ENCODE assay signal across 9 cellular contexts in the genomic region with DNA sequence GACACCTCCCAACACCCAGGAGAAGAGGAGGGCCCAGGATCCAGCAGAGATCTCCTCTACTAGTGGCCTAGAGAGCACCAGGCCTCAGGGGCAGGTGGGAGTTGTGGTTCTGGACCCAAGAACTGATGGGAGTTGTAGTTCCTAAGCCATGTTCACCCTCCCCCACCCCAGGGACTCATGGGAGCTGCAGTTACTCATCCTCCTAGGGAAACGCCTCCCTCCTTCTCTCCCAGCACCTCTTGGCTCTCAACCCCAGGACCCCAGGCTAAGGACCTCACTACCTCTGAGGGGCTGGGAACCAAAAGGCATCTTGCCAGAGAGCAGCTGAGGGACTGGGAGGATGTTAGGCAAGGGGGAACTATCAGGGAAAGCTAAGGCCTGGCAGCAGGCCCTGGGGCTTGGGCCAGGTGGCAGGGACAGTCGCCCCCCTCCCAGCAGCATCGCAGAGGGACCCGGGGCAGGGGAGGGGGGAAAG. TPM values are rescaled to one million over a fixed set of nuclear protein-coding genes. Genes with fewer than 3 reads are reported as not detected.
DNase-seq lines count a peak whose midpoint lies in the region; ATAC-seq and TF ChIP-seq lines count a peak whose summit lies in the region.
"Had no signal": no experiment of that assay in that cellular context is flagged by ENCODE, and none has a peak within 500 bp of the region (broad histone marks: within the 10 kb centered on the region; RNA-seq: fewer than 3 reads in every experiment).

No MANE protein-coding gene starts in this region.

- no peak overlapping the region for H3K4me2 ChIP-seq in trophoblast cell (ENCODE audit: low read length)

- no peak for ATAC-seq in HG03097 (IDR thresholded peaks at IDR 0.05; ENCODE audit: low FRiP score, unreplicated experiment)

- H2AFZ ChIP-seq in trophoblast cell (ENCODE audit: insufficient read depth, low read length, poor library complexity), result no peak overlapping the region

- H2BK120ac ChIP-seq in trophoblast cell (ENCODE audit: insufficient read depth, low read length, poor library complexity), result no peak overlapping the region

- no peak overlapping the region for H3K23ac ChIP-seq in trophoblast cell (ENCODE audit: low read length)

- no peak for TF ChIP-seq POLR2A in sigmoid colon (IDR thresholded peaks at IDR 0.05)

- H3K14ac ChIP-seq in trophoblast cell (ENCODE audit: low read length), result no peak overlapping the region

- H3K36me3 ChIP-seq in sigmoid colon (peaks cover 0 to 15% (median 0%) of the 10 kb centered on the region in 4 donors), trophoblast cell (ENCODE audit: control insufficient read depth in 1 of 2, insufficient read depth in 2 of 2, low read length in 2 of 2) (no peaks in the 10 kb centered on the region)

- no peaks in the 10 kb centered on the region for H3K27me3 ChIP-seq in sigmoid colon
- H3K27me3 ChIP-seq in trophoblast cell (ENCODE audit: insufficient read depth, low read length), result no peaks in the 10 kb centered on the region

- H3K9me3 Mint-ChIP-seq in glutamatergic neuron (ENCODE audit: unreplicated experiment), result peaks cover 2% of the 10 kb centered on the region

- intact Hi-C loops in sigmoid colon (cut with DNase I), result no loop called here

- TF ChIP-seq CTCF in HFF-Myc (IDR thresholded peaks at IDR 0.05; ENCODE audit: low read depth, low read length, missing control alignments) (no peak), glutamatergic neuron (IDR thresholded peaks at IDR 0.05; ENCODE audit: partially characterized antibody, unreplicated experiment) (no peak), sigmoid colon (IDR thresholded peaks at IDR 0.05) (no peak)

- H3K9me3 ChIP-seq in sigmoid colon, result no peaks in the 10 kb centered on the region
- H3K9me3 ChIP-seq in trophoblast cell (ENCODE audit: insufficient read depth, low read depth, low read length), result peaks cover 2% of the 10 kb centered on the region

- DNase-seq in HFF-Myc (ENCODE audit: extremely low read depth, low read depth), result peak; percentile 6
- DNase-seq in RPMI8226, result peak; percentile 75
- DNase-seq in glutamatergic neuron, result peak; percentile 39
- peak; percentile 86 for DNase-seq in sigmoid colon
- DNase-seq in trophoblast cell, result no peak
- DNase-seq in dedifferentiated amniotic fluid mesenchymal stem cell (ENCODE audit: extremely low spot score), result no peak
- no peak for DNase-seq in NCI-H2081 treated with DMSO at 0.1 percent for 48 hours (lab: John Stamatoyannopoulos, UW)
- DNase-seq: NCI-H2171 had no signal

- no peak overlapping the region for H4K8ac ChIP-seq in trophoblast cell (ENCODE audit: low read depth, low read length)

- no peak for TF ChIP-seq EP300 in sigmoid colon (IDR thresholded peaks at IDR 0.05)

- 50 to 75% methylated on average over 4 of the region's 4 CpGs for WGBS in sigmoid colon, 2 donors
- no CpG with 5 or more reads among the region's 4 CpGs for WGBS in trophoblast cell (ENCODE audit: extremely low coverage, insufficient coverage, insufficient read length)

- H3K27ac ChIP-seq in sigmoid colon, result peak overlapping the region; percentile 35 to 62 (median 52)
- H3K27ac ChIP-seq in trophoblast cell (ENCODE audit: low read depth, low read length), result no peak overlapping the region

- no peak overlapping the region for H3K18ac ChIP-seq in trophoblast cell (ENCODE audit: low read length)

- H4K12ac ChIP-seq in trophoblast cell (ENCODE audit: low read depth, low read length), result no peak overlapping the region

- no peak overlapping the region for H4K91ac ChIP-seq in trophoblast cell (ENCODE audit: low read depth, low read length)

- no peak overlapping the region for H3K4me3 Mint-ChIP-seq in glutamatergic neuron (ENCODE audit: unreplicated experiment)

- H3K36me3 Mint-ChIP-seq in glutamatergic neuron (ENCODE audit: unreplicated experiment), result no peaks in the 10 kb centered on the region

- no peak overlapping the region for H2AK5ac ChIP-seq in trophoblast cell (ENCODE audit: low read length)

- H2BK12ac ChIP-seq in trophoblast cell (ENCODE audit: low read length), result no peak overlapping the region

- no peak overlapping the region for H3K4me3 ChIP-seq in HFF-Myc (replicated peaks; ENCODE audit: low read depth, low read length)
- H3K4me3 ChIP-seq in sigmoid colon, result no peak overlapping the region
- no peak overlapping the region for H3K4me3 ChIP-seq in trophoblast cell (ENCODE audit: low read depth, low read length)

- H3K27me3 Mint-ChIP-seq in glutamatergic neuron (ENCODE audit: unreplicated experiment), result peaks cover 7% of the 10 kb centered on the region

- H3K27ac Mint-ChIP-seq in glutamatergic neuron (ENCODE audit: unreplicated experiment), result peak overlapping the region; percentile 70

- no peak overlapping the region for H2BK5ac ChIP-seq in trophoblast cell (ENCODE audit: low read depth, low read length, poor library complexity)

- peaks cover 7% of the 10 kb centered on the region for H3K4me1 Mint-ChIP-seq in glutamatergic neuron (ENCODE audit: low read depth, unreplicated experiment)

- no peaks in the 10 kb centered on the region for H3K79me2 ChIP-seq in trophoblast cell (ENCODE audit: control insufficient read depth, insufficient read depth, low read length, poor library complexity)

- no peaks in the 10 kb centered on the region for H3K79me1 ChIP-seq in trophoblast cell (ENCODE audit: low read length)

- no peak overlapping the region for H3K9ac ChIP-seq in trophoblast cell (ENCODE audit: low read length)

- H3K4me1 ChIP-seq in sigmoid colon (peaks cover 0 to 23% (median 17%) of the 10 kb centered on the region in 4 donors), trophoblast cell (ENCODE audit: control insufficient read depth in 1 of 2, insufficient read depth in 2 of 2, low read length in 2 of 2) (peaks cover 0 to 3% of the 10 kb centered on the region in 2 experiments)

- no peak overlapping the region for H3K4ac ChIP-seq in trophoblast cell (ENCODE audit: low read depth, low read length)

RNA-seq across cellular contexts. Expression of gene SLC22A12, which starts 28.8 kb away (rescaled TPM):
- not detected for total RNA-seq in glutamatergic neuron (ENCODE audit: unreplicated experiment)
- not detected for total RNA-seq in sigmoid colon
- not detected for polyA plus RNA-seq in sigmoid colon
- polyA plus RNA-seq in trophoblast cell (2013), result not detected in 2 replicates

Comparison
In these comparisons a context has a peak if more than half of its experiments do, and no peak if none do; other contexts are left out.
1. DNase-seq: peak in HFF-Myc (single experiment), RPMI8226 (single experiment), glutamatergic neuron (single experiment) and sigmoid colon (single experiment); none in trophoblast cell (0 of 2), dedifferentiated amniotic fluid mesenchymal stem cell (single experiment) and NCI-H2081 treated with DMSO at 0.1 percent for 48 hours (single experiment).